Comparison of ENCODE assay signal across 1 cellular context in the genomic region with DNA sequence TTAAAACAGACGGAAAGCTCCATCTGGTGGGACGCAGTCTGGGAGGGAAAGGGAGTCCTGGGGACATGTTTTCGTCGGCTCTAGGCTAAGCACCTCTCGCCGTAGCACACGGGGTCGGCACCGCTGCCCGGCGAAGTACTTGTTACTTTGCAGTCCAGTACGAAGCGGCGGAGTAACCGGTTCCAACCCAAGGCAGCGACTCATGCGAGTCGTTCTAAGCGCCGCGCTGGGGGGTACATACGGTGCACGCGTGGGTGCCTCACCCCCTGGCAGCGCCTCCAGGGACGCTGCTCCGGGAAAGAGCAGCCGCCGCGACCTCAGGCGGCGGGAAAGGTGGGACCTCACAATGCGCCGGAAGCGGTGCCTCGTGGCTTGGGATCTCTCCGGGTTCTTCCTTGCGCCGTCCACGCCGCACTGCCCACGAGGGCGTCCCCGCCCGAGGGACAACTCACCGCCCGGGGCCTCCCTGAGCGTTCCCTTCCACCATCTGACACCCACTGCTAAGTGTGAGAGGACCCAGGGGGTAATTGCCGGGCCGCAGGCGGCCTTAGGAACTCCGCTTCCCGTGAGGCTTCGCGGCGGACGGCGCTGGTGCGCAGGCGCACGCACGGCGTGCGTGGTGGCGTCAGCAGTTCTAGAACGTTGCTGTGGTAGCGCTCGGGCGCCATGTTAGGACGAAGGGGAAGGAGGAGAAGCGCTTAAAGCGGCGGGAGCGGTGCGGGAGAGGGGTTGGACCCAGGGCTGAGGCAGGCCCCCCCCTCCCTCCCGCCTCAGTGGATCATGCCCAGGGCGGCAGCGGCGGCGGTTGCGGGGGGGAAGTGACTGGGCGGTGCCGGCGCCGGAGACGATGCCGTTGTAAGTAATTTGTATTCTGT.
A peak's percentile ranks its signal among the peaks of the same experiment; 100 is the strongest.
TF ChIP-seq lines count a peak whose summit lies in the region.

Gene PAPOLA, plus strand, starts transcription at position 637 of the 875 bp plus-strand sequence. Its CDS starts 211 bp downstream, at position 848.

TF ChIP-seq in WTC11, 78 proteins besides CTCF, POLR2A, EP300 and RAD21 (continued from another document and continues in another):
- TF ChIP-seq, protein P1, sequence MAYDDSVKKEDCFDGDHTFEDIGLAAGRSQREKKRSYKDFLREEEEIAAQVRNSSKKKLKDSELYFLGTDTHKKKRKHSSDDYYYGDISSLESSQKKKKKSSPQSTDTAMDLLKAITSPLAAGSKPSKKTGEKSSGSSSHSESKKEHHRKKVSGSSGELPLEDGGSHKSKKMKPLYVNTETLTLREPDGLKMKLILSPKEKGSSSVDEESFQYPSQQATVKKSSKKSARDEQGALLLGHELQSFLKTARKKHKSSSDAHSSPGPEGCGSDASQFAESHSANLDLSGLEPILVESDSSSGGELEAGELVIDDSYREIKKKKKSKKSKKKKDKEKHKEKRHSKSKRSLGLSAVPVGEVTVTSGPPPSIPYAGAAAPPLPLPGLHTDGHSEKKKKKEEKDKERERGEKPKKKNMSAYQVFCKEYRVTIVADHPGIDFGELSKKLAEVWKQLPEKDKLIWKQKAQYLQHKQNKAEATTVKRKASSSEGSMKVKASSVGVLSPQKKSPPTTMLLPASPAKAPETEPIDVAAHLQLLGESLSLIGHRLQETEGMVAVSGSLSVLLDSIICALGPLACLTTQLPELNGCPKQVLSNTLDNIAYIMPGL (CRISPR knock-in tag; IDR thresholded peaks at IDR 0.05) = peak; percentile 40; the same call in 1 of the 2 replicates
- TF ChIP-seq E2F5 (CRISPR knock-in tag; IDR thresholded peaks at IDR 0.05) (peak; percentile 98), JUN (CRISPR knock-in tag; IDR thresholded peaks at IDR 0.05) (no peak), PRRX2 (CRISPR knock-in tag; IDR thresholded peaks at IDR 0.05) (no peak), ELF4 (CRISPR knock-in tag; IDR thresholded peaks at IDR 0.05; ENCODE audit: low read depth) (0 out of 2 replicates have a peak, but pooled peaks have one; percentile 47), GTF2I (CRISPR knock-in tag; conservative IDR thresholded peaks at IDR 0.05) (0 out of 2 replicates have a peak, but pooled peaks have one; percentile 28), ZMAT4 (CRISPR knock-in tag; IDR thresholded peaks at IDR 0.05) (no peak), TEAD1 (CRISPR knock-in tag; IDR thresholded peaks at IDR 0.05) (no peak; the same call in 1 of the 2 replicates), FOXK1 (CRISPR knock-in tag; IDR thresholded peaks at IDR 0.05) (peak; percentile 26; the same call in 1 of the 2 replicates), SMAD3 (CRISPR knock-in tag; IDR thresholded peaks at IDR 0.05; ENCODE audit: borderline replicate concordance) (0 out of 2 replicates have a peak, but pooled peaks have one; percentile 59), TEAD4 (CRISPR knock-in tag; IDR thresholded peaks at IDR 0.05) (0 out of 2 replicates have a peak, but pooled peaks have one; percentile 18), ZNF423 (CRISPR knock-in tag; IDR thresholded peaks at IDR 0.05) (peak; percentile 90), MXD4 (CRISPR knock-in tag; IDR thresholded peaks at IDR 0.05; ENCODE audit: borderline replicate concordance) (no peak), EMX1 (CRISPR knock-in tag; IDR thresholded peaks at IDR 0.05) (no peak), KAT7 (CRISPR knock-in tag; IDR thresholded peaks at IDR 0.05; ENCODE audit: borderline replicate concordance) (0 out of 2 replicates have a peak, but pooled peaks have one; percentile 43), OVOL2 (CRISPR knock-in tag; IDR thresholded peaks at IDR 0.05; ENCODE audit: borderline replicate concordance) (no peak), JAZF1 (CRISPR knock-in tag; IDR thresholded peaks at IDR 0.05) (no peak), FOXJ3 (CRISPR knock-in tag; IDR thresholded peaks at IDR 0.05; ENCODE audit: borderline replicate concordance) (no peak), USF1 (CRISPR knock-in tag; IDR thresholded peaks at IDR 0.05) (peak; percentile 37; the same call in 1 of the 2 replicates), AFF4 (CRISPR knock-in tag; IDR thresholded peaks at IDR 0.05; ENCODE audit: borderline replicate concordance) (no peak), CREM (CRISPR knock-in tag; IDR thresholded peaks at IDR 0.05) (peak; percentile 60), ZNF232 (CRISPR knock-in tag; IDR thresholded peaks at IDR 0.05) (peak; percentile 90; the same call in 1 of the 2 replicates), FOXP4 (CRISPR knock-in tag; IDR thresholded peaks at IDR 0.05) (peak; percentile 2)
- TF ChIP-seq, protein P2, sequence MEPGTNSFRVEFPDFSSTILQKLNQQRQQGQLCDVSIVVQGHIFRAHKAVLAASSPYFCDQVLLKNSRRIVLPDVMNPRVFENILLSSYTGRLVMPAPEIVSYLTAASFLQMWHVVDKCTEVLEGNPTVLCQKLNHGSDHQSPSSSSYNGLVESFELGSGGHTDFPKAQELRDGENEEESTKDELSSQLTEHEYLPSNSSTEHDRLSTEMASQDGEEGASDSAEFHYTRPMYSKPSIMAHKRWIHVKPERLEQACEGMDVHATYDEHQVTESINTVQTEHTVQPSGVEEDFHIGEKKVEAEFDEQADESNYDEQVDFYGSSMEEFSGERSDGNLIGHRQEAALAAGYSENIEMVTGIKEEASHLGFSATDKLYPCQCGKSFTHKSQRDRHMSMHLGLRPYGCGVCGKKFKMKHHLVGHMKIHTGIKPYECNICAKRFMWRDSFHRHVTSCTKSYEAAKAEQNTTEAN (CRISPR knock-in tag; IDR thresholded peaks at IDR 0.05) = 0 out of 2 replicates have a peak, but pooled peaks have one; percentile 9
- TF ChIP-seq, protein P3, sequence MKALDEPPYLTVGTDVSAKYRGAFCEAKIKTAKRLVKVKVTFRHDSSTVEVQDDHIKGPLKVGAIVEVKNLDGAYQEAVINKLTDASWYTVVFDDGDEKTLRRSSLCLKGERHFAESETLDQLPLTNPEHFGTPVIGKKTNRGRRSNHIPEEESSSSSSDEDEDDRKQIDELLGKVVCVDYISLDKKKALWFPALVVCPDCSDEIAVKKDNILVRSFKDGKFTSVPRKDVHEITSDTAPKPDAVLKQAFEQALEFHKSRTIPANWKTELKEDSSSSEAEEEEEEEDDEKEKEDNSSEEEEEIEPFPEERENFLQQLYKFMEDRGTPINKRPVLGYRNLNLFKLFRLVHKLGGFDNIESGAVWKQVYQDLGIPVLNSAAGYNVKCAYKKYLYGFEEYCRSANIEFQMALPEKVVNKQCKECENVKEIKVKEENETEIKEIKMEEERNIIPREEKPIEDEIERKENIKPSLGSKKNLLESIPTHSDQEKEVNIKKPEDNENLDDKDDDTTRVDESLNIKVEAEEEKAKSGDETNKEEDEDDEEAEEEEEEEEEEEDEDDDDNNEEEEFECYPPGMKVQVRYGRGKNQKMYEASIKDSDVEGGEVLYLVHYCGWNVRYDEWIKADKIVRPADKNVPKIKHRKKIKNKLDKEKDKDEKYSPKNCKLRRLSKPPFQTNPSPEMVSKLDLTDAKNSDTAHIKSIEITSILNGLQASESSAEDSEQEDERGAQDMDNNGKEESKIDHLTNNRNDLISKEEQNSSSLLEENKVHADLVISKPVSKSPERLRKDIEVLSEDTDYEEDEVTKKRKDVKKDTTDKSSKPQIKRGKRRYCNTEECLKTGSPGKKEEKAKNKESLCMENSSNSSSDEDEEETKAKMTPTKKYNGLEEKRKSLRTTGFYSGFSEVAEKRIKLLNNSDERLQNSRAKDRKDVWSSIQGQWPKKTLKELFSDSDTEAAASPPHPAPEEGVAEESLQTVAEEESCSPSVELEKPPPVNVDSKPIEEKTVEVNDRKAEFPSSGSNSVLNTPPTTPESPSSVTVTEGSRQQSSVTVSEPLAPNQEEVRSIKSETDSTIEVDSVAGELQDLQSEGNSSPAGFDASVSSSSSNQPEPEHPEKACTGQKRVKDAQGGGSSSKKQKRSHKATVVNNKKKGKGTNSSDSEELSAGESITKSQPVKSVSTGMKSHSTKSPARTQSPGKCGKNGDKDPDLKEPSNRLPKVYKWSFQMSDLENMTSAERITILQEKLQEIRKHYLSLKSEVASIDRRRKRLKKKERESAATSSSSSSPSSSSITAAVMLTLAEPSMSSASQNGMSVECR (CRISPR knock-in tag; IDR thresholded peaks at IDR 0.05; ENCODE audit: borderline replicate concordance) = peak; percentile 77; the same call in 1 of the 2 replicates
- TF ChIP-seq, protein P4, sequence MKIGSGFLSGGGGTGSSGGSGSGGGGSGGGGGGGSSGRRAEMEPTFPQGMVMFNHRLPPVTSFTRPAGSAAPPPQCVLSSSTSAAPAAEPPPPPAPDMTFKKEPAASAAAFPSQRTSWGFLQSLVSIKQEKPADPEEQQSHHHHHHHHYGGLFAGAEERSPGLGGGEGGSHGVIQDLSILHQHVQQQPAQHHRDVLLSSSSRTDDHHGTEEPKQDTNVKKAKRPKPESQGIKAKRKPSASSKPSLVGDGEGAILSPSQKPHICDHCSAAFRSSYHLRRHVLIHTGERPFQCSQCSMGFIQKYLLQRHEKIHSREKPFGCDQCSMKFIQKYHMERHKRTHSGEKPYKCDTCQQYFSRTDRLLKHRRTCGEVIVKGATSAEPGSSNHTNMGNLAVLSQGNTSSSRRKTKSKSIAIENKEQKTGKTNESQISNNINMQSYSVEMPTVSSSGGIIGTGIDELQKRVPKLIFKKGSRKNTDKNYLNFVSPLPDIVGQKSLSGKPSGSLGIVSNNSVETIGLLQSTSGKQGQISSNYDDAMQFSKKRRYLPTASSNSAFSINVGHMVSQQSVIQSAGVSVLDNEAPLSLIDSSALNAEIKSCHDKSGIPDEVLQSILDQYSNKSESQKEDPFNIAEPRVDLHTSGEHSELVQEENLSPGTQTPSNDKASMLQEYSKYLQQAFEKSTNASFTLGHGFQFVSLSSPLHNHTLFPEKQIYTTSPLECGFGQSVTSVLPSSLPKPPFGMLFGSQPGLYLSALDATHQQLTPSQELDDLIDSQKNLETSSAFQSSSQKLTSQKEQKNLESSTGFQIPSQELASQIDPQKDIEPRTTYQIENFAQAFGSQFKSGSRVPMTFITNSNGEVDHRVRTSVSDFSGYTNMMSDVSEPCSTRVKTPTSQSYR (CRISPR knock-in tag; IDR thresholded peaks at IDR 0.05) = 0 out of 2 replicates have a peak, but pooled peaks have one; percentile 52
- TF ChIP-seq, protein P5, sequence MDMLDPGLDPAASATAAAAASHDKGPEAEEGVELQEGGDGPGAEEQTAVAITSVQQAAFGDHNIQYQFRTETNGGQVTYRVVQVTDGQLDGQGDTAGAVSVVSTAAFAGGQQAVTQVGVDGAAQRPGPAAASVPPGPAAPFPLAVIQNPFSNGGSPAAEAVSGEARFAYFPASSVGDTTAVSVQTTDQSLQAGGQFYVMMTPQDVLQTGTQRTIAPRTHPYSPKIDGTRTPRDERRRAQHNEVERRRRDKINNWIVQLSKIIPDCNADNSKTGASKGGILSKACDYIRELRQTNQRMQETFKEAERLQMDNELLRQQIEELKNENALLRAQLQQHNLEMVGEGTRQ (CRISPR knock-in tag; IDR thresholded peaks at IDR 0.05) = peak; percentile 17; the same call in 1 of the 2 replicates
- TF ChIP-seq, protein P6, sequence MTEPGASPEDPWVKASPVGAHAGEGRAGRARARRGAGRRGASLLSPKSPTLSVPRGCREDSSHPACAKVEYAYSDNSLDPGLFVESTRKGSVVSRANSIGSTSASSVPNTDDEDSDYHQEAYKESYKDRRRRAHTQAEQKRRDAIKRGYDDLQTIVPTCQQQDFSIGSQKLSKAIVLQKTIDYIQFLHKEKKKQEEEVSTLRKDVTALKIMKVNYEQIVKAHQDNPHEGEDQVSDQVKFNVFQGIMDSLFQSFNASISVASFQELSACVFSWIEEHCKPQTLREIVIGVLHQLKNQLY (CRISPR knock-in tag; IDR thresholded peaks at IDR 0.05) = 0 out of 2 replicates have a peak, but pooled peaks have one; percentile 45
